Comparison of ENCODE assay signal across 17 cellular contexts in genomic region chr2:239936838-239937581, GRCh38.
DNase-seq lines count a peak whose midpoint lies in the region; ATAC-seq lines count a peak whose summit lies in the region.
"Had no signal": no experiment of that assay in that cellular context is flagged by ENCODE, and none has a peak within 500 bp of the region (broad histone marks: within the 10 kb centered on the region; RNA-seq: fewer than 3 reads in every experiment).

No MANE protein-coding gene starts in this region.

- no peak for ATAC-seq in GM19023 (IDR thresholded peaks at IDR 0.05; ENCODE audit: unreplicated experiment)
- no peak for ATAC-seq in HG02623 (IDR thresholded peaks at IDR 0.05; ENCODE audit: unreplicated experiment)

- H3K27ac ChIP-seq in BLaER1 = no peak overlapping the region
- H3K27ac ChIP-seq: C4-2B, hepatocyte, SJSA1 had no signal

- DNase-seq in CD1c-positive myeloid dendritic cell (ENCODE audit: extremely low spot score) (peak; percentile 52), fibroblast of gingiva (ENCODE audit: low read depth) (peak; percentile 19), posterior cingulate gyrus (peak in 8 of 10 donors; percentile 2 to 77 (median 9)), AG08395 (ENCODE audit: low spot score) (no peak)
- DNase-seq: activated CD4-positive, alpha-beta T cell treated with anti-CD3 and anti-CD28 coated beads for 1 hour; activated naive CD8-positive, alpha-beta T cell treated with anti-CD3 and anti-CD28 coated beads for 36 hours; DMS153; effector memory CD4-positive, alpha-beta T cell; NCI-H1092 treated with DMSO at 0.1 percent for 48 hours; NCI-H526 treated with DMSO at 0.1 percent for 48 hours; stimulated activated CD4-positive, alpha-beta T cell treated with anti-CD3 and anti-CD28 coated beads, Interleukin-4, amount 100 ng/mL, for 4 hours had no signal

- H3K4me1 ChIP-seq in BLaER1 = peaks cover 59% of the 10 kb centered on the region
- H3K4me1 ChIP-seq: SJSA1 had no signal

- intact Hi-C loops in posterior cingulate gyrus (cut with DNase I) = no loop called here

- no peak overlapping the region for H3K9ac ChIP-seq in BLaER1

- H3K9me3 ChIP-seq in BLaER1 = peaks cover 16% of the 10 kb centered on the region

- H3K4me2 ChIP-seq in BLaER1 = peak overlapping the region; percentile 88; the same call in 1 of the 2 replicates
- H3K4me2 ChIP-seq: hepatocyte had no signal

- H3K4me3 ChIP-seq in BLaER1 = no peak overlapping the region
- H3K4me3 ChIP-seq: hepatocyte, SJSA1 had no signal

- H3K36me3 ChIP-seq in BLaER1 = peaks cover 12% of the 10 kb centered on the region
- H3K36me3 ChIP-seq: SJSA1 had no signal

- no peaks in the 10 kb centered on the region for H3K27me3 ChIP-seq in BLaER1
- H3K27me3 ChIP-seq: hepatocyte, SJSA1 had no signal

- H4K20me1 ChIP-seq in BLaER1 = no peaks in the 10 kb centered on the region
